ENCODE assay signal across 8 cellular contexts in the genomic region with DNA sequence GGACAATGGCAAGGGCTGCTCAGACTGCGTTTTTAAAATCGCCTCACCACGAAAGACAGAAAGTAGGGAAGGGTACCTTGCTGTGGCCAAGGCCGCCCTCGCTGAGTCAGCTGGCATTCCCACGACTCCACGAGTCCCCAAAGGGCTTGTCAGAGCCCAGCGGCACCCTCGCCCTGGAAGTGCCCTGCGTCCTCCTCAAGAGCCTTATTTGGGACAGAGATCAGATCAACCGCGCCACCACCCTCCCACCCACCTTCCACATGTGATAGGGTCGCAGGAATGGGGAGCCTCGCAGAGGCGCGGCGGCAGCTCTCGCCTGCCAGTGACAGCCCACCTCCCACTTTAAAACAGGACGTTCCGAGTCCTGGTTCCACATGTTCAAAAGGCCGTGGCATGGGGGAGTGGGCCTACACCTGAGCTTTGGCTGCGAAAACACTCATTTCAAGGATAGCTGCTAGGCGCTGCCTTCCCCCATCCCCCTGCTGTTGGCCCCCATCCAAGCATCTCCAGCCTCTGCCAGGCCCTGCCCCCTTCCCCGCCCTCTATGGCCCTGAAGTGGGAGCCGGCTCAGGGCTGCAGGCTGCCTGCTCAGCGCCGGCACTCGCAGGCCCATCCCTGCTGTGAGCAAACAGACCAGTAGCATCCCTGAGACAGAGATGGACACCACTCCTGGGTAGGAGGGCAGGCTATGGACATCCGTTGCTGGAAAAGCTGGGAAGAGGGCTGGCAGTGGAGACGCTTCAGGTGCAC. TPM values are rescaled to one million over a fixed set of nuclear protein-coding genes. Genes with fewer than 3 reads are reported as not detected.
DNase-seq lines count a peak whose midpoint lies in the region; ATAC-seq and TF ChIP-seq lines count a peak whose summit lies in the region.

No MANE protein-coding gene starts in this region.

- intact Hi-C loops in upper lobe of right lung (cut with DNase I) = no loop called here

- DNase-seq in NCI-H2227 treated with DMSO at 0.1 percent for 48 hours (lab: John Stamatoyannopoulos, UW) (peak; percentile 90), cerebellar cortex (ENCODE audit: low spot score) (peak; percentile 28), medulla oblongata (ENCODE audit: extremely low spot score) (peak; percentile 43), upper lobe of right lung (no peak), SIG-M5 treated with dmso at 0.1 percent for 504 hours (lab: John Stamatoyannopoulos, UW; ENCODE audit: unreplicated experiment) (no peak)
- no peak for DNase-seq in activated CD4-positive, CD25-positive, alpha-beta regulatory T cell (lab: John Stamatoyannopoulos, UW)

- H3K36me3 ChIP-seq in ES-I3 (ENCODE audit: insufficient read depth, low read length) (no peaks in the 10 kb centered on the region), upper lobe of right lung (no peaks in the 10 kb centered on the region)

- peak overlapping the region; percentile 87; the same call in 1 of the 2 replicates for H3K9ac ChIP-seq in ES-I3 (ENCODE audit: low read depth, low read length)

- H3K4me3 ChIP-seq in upper lobe of right lung = peak overlapping the region; percentile 64

- H3K9me3 ChIP-seq in ES-I3 (ENCODE audit: control insufficient read depth, insufficient read depth, low read length) (no peaks in the 10 kb centered on the region), upper lobe of right lung (no peaks in the 10 kb centered on the region)

- peak overlapping the region; percentile 82 for H3K27ac ChIP-seq in upper lobe of right lung

- H3K27me3 ChIP-seq in upper lobe of right lung = no peaks in the 10 kb centered on the region

- no peak for TF ChIP-seq CTCF in upper lobe of right lung (IDR thresholded peaks at IDR 0.05)

- no peak for ATAC-seq in upper lobe of right lung
- no peak for ATAC-seq in GM21526 (IDR thresholded peaks at IDR 0.05; ENCODE audit: low FRiP score, unreplicated experiment)

- peaks cover 10% of the 10 kb centered on the region for H3K4me1 ChIP-seq in ES-I3 (ENCODE audit: insufficient read depth, low read length)
- H3K4me1 ChIP-seq in upper lobe of right lung = peaks cover 10% of the 10 kb centered on the region

RNA-seq across cellular contexts. Expression of a gene that starts 38.1 kb away (rescaled TPM):
- 11.1 TPM for total RNA-seq in upper lobe of right lung

RNA-seq across cellular contexts. Expression of a gene that starts 43.3 kb away (rescaled TPM):
- not detected for total RNA-seq in upper lobe of right lung

Comparison
In these comparisons a context has a peak if more than half of its experiments do, and no peak if none do; other contexts are left out.
1. DNase-seq: peak in NCI-H2227 treated with DMSO at 0.1 percent for 48 hours (single experiment), cerebellar cortex (single experiment) and medulla oblongata (single experiment); none in upper lobe of right lung (single experiment), SIG-M5 treated with dmso at 0.1 percent for 504 hours (single experiment) and activated CD4-positive, CD25-positive, alpha-beta regulatory T cell (0 of 4).